Comparison of ENCODE assay signal across 9 cellular contexts in the genomic region with DNA sequence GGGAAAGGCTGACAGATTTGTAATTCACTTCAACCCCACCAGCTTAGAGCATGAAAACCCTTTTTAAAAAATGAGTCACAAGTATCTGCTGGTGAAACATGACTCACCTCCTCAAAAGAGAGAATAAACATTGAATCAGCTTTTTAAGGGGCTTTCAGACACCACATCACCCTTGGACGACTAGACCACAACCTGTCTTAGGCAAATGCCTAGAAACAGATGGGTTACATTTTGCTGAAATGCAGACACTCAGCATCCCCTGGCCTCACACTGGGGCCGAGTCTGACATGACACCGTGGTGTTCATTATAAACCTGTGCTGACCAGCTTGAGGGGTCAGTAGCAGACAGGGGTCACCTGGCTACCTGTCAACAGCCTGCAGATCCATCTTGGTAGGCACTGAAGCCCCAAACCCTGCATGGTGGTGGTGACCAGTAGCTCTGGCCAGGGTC.
DNase-seq lines count a peak whose midpoint lies in the region; ATAC-seq lines count a peak whose summit lies in the region.
"Had no signal": no experiment of that assay in that cellular context is flagged by ENCODE, and none has a peak within 500 bp of the region (broad histone marks: within the 10 kb centered on the region; RNA-seq: fewer than 3 reads in every experiment).

No MANE protein-coding gene starts in this region.

- no peak overlapping the region for H4K91ac ChIP-seq in neuronal stem cell (ENCODE audit: low read depth, low read length, poor library complexity)

- no peak overlapping the region for H3K23ac ChIP-seq in neuronal stem cell (ENCODE audit: low read depth, low read length, poor library complexity)

- peak; percentile 71 for ATAC-seq in GM21529 (IDR thresholded peaks at IDR 0.05; ENCODE audit: unreplicated experiment)

- no peaks in the 10 kb centered on the region for H3K36me3 ChIP-seq in neuronal stem cell (replicated peaks in 1 of 2; ENCODE audit: control insufficient read depth in 2 of 2, insufficient read depth in 2 of 2, low read length in 2 of 2)
- H3K36me3 ChIP-seq: ovary had no signal

- H3K27me3 ChIP-seq in neuronal stem cell (ENCODE audit: control insufficient read depth in 3 of 3, insufficient read depth in 3 of 3, low read depth in 1 of 3, low read length in 3 of 3), result peaks cover 0 to 4% (median 0%) of the 10 kb centered on the region in 3 experiments
- H3K27me3 ChIP-seq: ovary had no signal

- no peak overlapping the region for H3K9ac ChIP-seq in neuronal stem cell (ENCODE audit: low read depth, low read length, poor library complexity)

- no peak overlapping the region for H2BK12ac ChIP-seq in neuronal stem cell (ENCODE audit: low read length)

- H3K4ac ChIP-seq in neuronal stem cell (ENCODE audit: low read length), result no peak overlapping the region

- no peak overlapping the region for H3K18ac ChIP-seq in neuronal stem cell (ENCODE audit: low read length)

- H3K4me2 ChIP-seq in neuronal stem cell (ENCODE audit: insufficient read depth, low read length, poor library complexity, severe bottlenecking), result no peak overlapping the region

- H2BK15ac ChIP-seq in neuronal stem cell (ENCODE audit: low read length), result no peak overlapping the region

- no peaks in the 10 kb centered on the region for H3K9me3 ChIP-seq in neuronal stem cell (replicated peaks in 1 of 2; ENCODE audit: control insufficient read depth in 2 of 2, insufficient read depth in 1 of 2, low read depth in 1 of 2, low read length in 2 of 2)
- H3K9me3 ChIP-seq: ovary had no signal

- H2AK5ac ChIP-seq in neuronal stem cell (ENCODE audit: low read depth, low read length), result no peak overlapping the region

- H4K8ac ChIP-seq in neuronal stem cell (ENCODE audit: low read depth, low read length), result no peak overlapping the region

- DNase-seq in EH (ENCODE audit: low read depth) (peak; percentile 80), NCI-H226 (peak; percentile 58), glomerular visceral epithelial cell (ENCODE audit: extremely low spot score) (peak; percentile 93), COLO829 (ENCODE audit: low spot score) (no peak), neuronal stem cell (ENCODE audit: low spot score) (no peak), NCI-H748 treated with DMSO at 0.1 percent for 48 hours (lab: John Stamatoyannopoulos, UW) (no peak), SIG-M5 treated with dmso at 0.1 percent for 504 hours (lab: John Stamatoyannopoulos, UW; ENCODE audit: unreplicated experiment) (no peak)

- H2AFZ ChIP-seq in neuronal stem cell (ENCODE audit: low read length), result no peak overlapping the region

- no peak overlapping the region for H2BK120ac ChIP-seq in neuronal stem cell (ENCODE audit: low read depth, low read length)

- no peaks in the 10 kb centered on the region for H3K79me1 ChIP-seq in neuronal stem cell (ENCODE audit: low read depth, low read length)

- no peak overlapping the region for H3K27ac ChIP-seq in neuronal stem cell (replicated peaks; ENCODE audit: low read length)
- H3K27ac ChIP-seq: ovary had no signal

- H2BK5ac ChIP-seq in neuronal stem cell (ENCODE audit: low read length), result no peak overlapping the region

- no peak overlapping the region for H3K4me3 ChIP-seq in neuronal stem cell (ENCODE audit: low read length in 2 of 2)
- H3K4me3 ChIP-seq: ovary had no signal

- no peak overlapping the region for H3K14ac ChIP-seq in neuronal stem cell (ENCODE audit: low read length)

- no peaks in the 10 kb centered on the region for H3K4me1 ChIP-seq in neuronal stem cell (ENCODE audit: control insufficient read depth in 2 of 2, insufficient read depth in 1 of 2, low read depth in 1 of 2, low read length in 2 of 2)

- WGBS in neuronal stem cell (ENCODE audit: extremely low coverage in 2 of 2, insufficient read length in 2 of 2, insufficient replicate concordance in 1 of 2), 2 donors, result no CpG with 5 or more reads among the region's 3 CpGs

Comparison
In these comparisons a context has a peak if more than half of its experiments do, and no peak if none do; other contexts are left out.
1. DNase-seq: peak in EH (single experiment), NCI-H226 (single experiment) and glomerular visceral epithelial cell (single experiment); none in COLO829 (single experiment), neuronal stem cell (single experiment), NCI-H748 treated with DMSO at 0.1 percent for 48 hours (single experiment) and SIG-M5 treated with dmso at 0.1 percent for 504 hours (single experiment).